8 cellular contexts compared by ENCODE assay signal in the genomic region with DNA sequence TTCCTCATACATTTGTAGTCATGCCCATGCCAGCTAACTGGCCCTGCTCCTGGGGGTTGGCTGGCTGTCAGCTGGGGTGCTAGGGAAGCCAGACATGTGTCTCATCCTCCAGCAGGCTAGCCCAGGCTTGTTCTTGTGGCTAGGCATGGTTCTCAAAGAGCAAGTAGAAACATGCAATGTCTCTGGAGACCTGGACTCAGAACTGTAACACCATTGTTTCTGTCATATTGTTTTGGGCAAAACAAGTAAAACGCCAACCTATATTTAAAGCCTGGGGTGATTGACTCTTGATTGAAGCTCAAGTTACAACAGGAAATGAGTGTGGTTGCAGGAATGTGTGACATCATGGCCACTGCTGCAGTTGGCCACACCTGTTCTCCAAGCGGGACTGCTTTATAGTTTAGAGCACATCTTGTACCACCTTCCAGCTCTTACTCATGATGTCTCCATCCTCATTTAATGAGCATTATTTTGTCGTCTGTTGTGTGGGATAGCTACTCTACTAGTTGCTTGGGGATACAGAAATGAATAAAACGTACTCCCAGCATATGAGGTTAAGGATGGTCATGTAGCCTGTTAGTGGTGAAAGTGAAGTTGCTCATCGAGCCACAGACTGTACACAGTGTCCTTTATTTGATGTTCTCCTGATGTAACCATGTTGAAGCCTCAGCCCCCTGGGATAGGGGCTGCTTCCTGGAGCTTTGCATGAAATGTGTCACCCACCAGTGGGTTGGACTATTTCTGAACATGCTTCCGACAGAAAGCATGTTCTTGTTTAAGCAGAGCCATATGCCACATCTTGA.
DNase-seq lines count a peak whose midpoint lies in the region; ATAC-seq lines count a peak whose summit lies in the region.

No MANE protein-coding gene starts in this region.

- H3K27ac ChIP-seq in temporal lobe (ENCODE audit: low read depth, low read length), result peak overlapping the region; percentile 19

- DNase-seq in NCI-H2029 (lab: John Stamatoyannopoulos, UW), result peak; percentile 0
- no peak for DNase-seq in NCI-H2029 treated with DMSO at 0.1 percent for 48 hours (lab: John Stamatoyannopoulos, UW)
- DNase-seq in RKO (ENCODE audit: low spot score), result peak; percentile 71
- no peak for DNase-seq in sciatic nerve (ENCODE audit: low spot score)
- no peak for DNase-seq in left colon
- no peak for DNase-seq in posterior vena cava (ENCODE audit: low spot score)

- ATAC-seq in HG03135 (IDR thresholded peaks at IDR 0.05; ENCODE audit: unreplicated experiment) (peak; percentile 65), sciatic nerve (no peak), left colon (no peak)

- intact Hi-C loops in sciatic nerve (cut with DNase I) (no loop called here), left colon (cut with DNase I, micrococcal nuclease) (no loop called here), posterior vena cava (cut with DNase I) (loop anchor here in 1 of 2 donors (2.0 kb wide), 1 partner anchor 27 kb away; no protein-coding TSS in a partner anchor)

Comparison
In these comparisons a context has a peak if more than half of its experiments do, and no peak if none do; other contexts are left out.
1. DNase-seq: peak in NCI-H2029 (single experiment) and RKO (single experiment); none in NCI-H2029 treated with DMSO at 0.1 percent for 48 hours (single experiment), sciatic nerve (single experiment), left colon (0 of 2) and posterior vena cava (single experiment).